In genomic region chr7:1457949-1458675, GRCh38 we compare ENCODE assay signal across 9 cellular contexts. TPM values are rescaled to one million over a fixed set of nuclear protein-coding genes. Genes with fewer than 3 reads are reported as not detected.
A peak's percentile ranks its signal among the peaks of the same experiment; 100 is the strongest.
DNase-seq lines count a peak whose midpoint lies in the region; ATAC-seq, FAIRE-seq and TF ChIP-seq lines count a peak whose summit lies in the region.
"Had no signal": no experiment of that assay in that cellular context is flagged by ENCODE, and none has a peak within 500 bp of the region (broad histone marks: within the 10 kb centered on the region; RNA-seq: fewer than 3 reads in every experiment).

No MANE protein-coding gene starts in this region.

- peak overlapping the region; percentile 79 for H3K27ac ChIP-seq in keratinocyte (ENCODE audit: control insufficient read depth, insufficient read depth, low read length)
- peak overlapping the region; percentile 46 to 69 (median 66) for H3K27ac ChIP-seq in thyroid gland

- no peak for FAIRE-seq in keratinocyte (lab: Jason Lieb, UNC)
- FAIRE-seq: G401.6 had no signal

- no peaks in the 10 kb centered on the region for H3K9me1 ChIP-seq in keratinocyte (ENCODE audit: control insufficient read depth, extremely low read depth, insufficient read depth, low read length)

- WGBS in thyroid gland, 2 donors: 20 to 49% methylated on average over 2 to 10 of the region's 23 CpGs

- H3K36me3 ChIP-seq in keratinocyte (ENCODE audit: control insufficient read depth in 2 of 2, extremely low read depth in 1 of 2, insufficient read depth in 2 of 2, low read length in 2 of 2): no peaks in the 10 kb centered on the region
- no peaks in the 10 kb centered on the region for H3K36me3 ChIP-seq in thyroid gland

- H3K27ac Mint-ChIP-seq in activated T-cell treated with anti-CD3 and anti-CD28 coated beads, Interleukin-2, amount 50 U/mL, for 24 hours: no peak overlapping the region
- no peak overlapping the region for H3K27ac Mint-ChIP-seq in activated naive CD8-positive, alpha-beta T cell

- H3K9ac ChIP-seq in keratinocyte (ENCODE audit: control insufficient read depth, extremely low read depth, insufficient read depth, low read length): peak overlapping the region; percentile 85

- intact Hi-C loops in thyroid gland (cut with DNase I): no loop called here

- dilution Hi-C loops in keratinocyte (cut with MboI; ENCODE audit: extremely low pct_ligation_motif_present, low sequenced_read_pairs): no loop called here

- H3K4me1 Mint-ChIP-seq in activated T-cell treated with anti-CD3 and anti-CD28 coated beads, Interleukin-2, amount 50 U/mL, for 24 hours (ENCODE audit: low read depth): peaks cover 12% of the 10 kb centered on the region
- peaks cover 17% of the 10 kb centered on the region for H3K4me1 Mint-ChIP-seq in activated naive CD8-positive, alpha-beta T cell (ENCODE audit: low read depth)

- peak overlapping the region; percentile 26 for H3K4me3 Mint-ChIP-seq in activated T-cell treated with anti-CD3 and anti-CD28 coated beads, Interleukin-2, amount 50 U/mL, for 24 hours
- H3K4me3 Mint-ChIP-seq in activated naive CD8-positive, alpha-beta T cell: peak overlapping the region; percentile 74

- H3K4me1 ChIP-seq in keratinocyte (ENCODE audit: control insufficient read depth, extremely low read depth, insufficient read depth, low read length) (peaks cover 56% of the 10 kb centered on the region), thyroid gland (peaks cover 24 to 62% of the 10 kb centered on the region in 2 donors)

- H3K9me3 ChIP-seq in keratinocyte (ENCODE audit: control insufficient read depth, low read depth, low read length) (no peaks in the 10 kb centered on the region), thyroid gland (no peaks in the 10 kb centered on the region)

- TF ChIP-seq POLR2A in thyroid gland (IDR thresholded peaks at IDR 0.05): no peak

- TF ChIP-seq CTCF in keratinocyte (optimal IDR thresholded peaks at IDR 0.05 in 1 of 3, IDR thresholded peaks at IDR 0.05 in 1 of 3, conservative IDR thresholded peaks at IDR 0.05 in 1 of 3; ENCODE audit: extremely low read depth in 1 of 3, insufficient read depth in 2 of 3, low read length in 3 of 3): no peak
- TF ChIP-seq CTCF in thyroid gland (IDR thresholded peaks at IDR 0.05): no peak

- peak overlapping the region; percentile 96 for H3K4me2 ChIP-seq in keratinocyte (ENCODE audit: control insufficient read depth, extremely low read depth, insufficient read depth, low read depth, low read length)

- no peaks in the 10 kb centered on the region for H3K9me3 Mint-ChIP-seq in activated T-cell treated with anti-CD3 and anti-CD28 coated beads, Interleukin-2, amount 50 U/mL, for 24 hours
- H3K9me3 Mint-ChIP-seq in activated naive CD8-positive, alpha-beta T cell (ENCODE audit: low read depth): no peaks in the 10 kb centered on the region

- no peak for ATAC-seq in GM21528 (IDR thresholded peaks at IDR 0.05; ENCODE audit: low FRiP score, unreplicated experiment)

- no peak overlapping the region for H2AFZ ChIP-seq in keratinocyte (ENCODE audit: control insufficient read depth, low read length)

- peaks cover 44% of the 10 kb centered on the region for H3K79me2 ChIP-seq in keratinocyte (ENCODE audit: control insufficient read depth, insufficient read depth, low read length)

- no peaks in the 10 kb centered on the region for H3K27me3 Mint-ChIP-seq in activated T-cell treated with anti-CD3 and anti-CD28 coated beads, Interleukin-2, amount 50 U/mL, for 24 hours
- no peaks in the 10 kb centered on the region for H3K27me3 Mint-ChIP-seq in activated naive CD8-positive, alpha-beta T cell

- H4K20me1 ChIP-seq in keratinocyte (ENCODE audit: control insufficient read depth, extremely low read depth, insufficient read depth, low read length): peaks cover 3% of the 10 kb centered on the region

- no peak for DNase-seq in activated T-cell treated with anti-CD3 and anti-CD28 coated beads, Interleukin-2, amount 50 U/mL, for 24 hours
- DNase-seq in activated T-cell treated with anti-CD3 and anti-CD28 coated beads for 4 hours (no peak), keratinocyte (ENCODE audit: low read depth, low spot score) (no peak), thyroid gland (no peak), D341Med (ENCODE audit: low spot score) (no peak), pons (ENCODE audit: low spot score) (no peak)

- H3K36me3 Mint-ChIP-seq in activated T-cell treated with anti-CD3 and anti-CD28 coated beads, Interleukin-2, amount 50 U/mL, for 24 hours (ENCODE audit: low read depth): no peaks in the 10 kb centered on the region
- H3K36me3 Mint-ChIP-seq in activated naive CD8-positive, alpha-beta T cell: no peaks in the 10 kb centered on the region

- H3K27me3 ChIP-seq in keratinocyte (ENCODE audit: control insufficient read depth, extremely low read depth, insufficient read depth, low read length) (no peaks in the 10 kb centered on the region), thyroid gland (no peaks in the 10 kb centered on the region)

- H3K4me3 ChIP-seq in keratinocyte (ENCODE audit: control insufficient read depth in 2 of 3, extremely low read depth in 1 of 3, insufficient read depth in 2 of 3, low read depth in 1 of 3, low read length in 3 of 3) (peak overlapping the region; percentile 81 to 86 (median 84)), thyroid gland (replicated peaks in 1 of 3) (peak overlapping the region in 2 of 3 donors; percentile 75 to 91)

RNA-seq across cellular contexts. Expression of gene MICALL2, which starts 1.2 kb away (rescaled TPM):
- 10.4 to 24.5 TPM (median 11.7 TPM) in 3 replicates for polyA plus RNA-seq in keratinocyte
- 28.1 TPM for polyA plus RNA-seq in keratinocyte (2011; ENCODE audit: low read depth)
- polyA plus RNA-seq in keratinocyte (2011; cell fraction: cytosol; rRNA removed): 2.8 and 8.9 TPM in 2 replicates
- 72.6 and 111 TPM in 2 replicates for polyA plus RNA-seq in keratinocyte (2011; cell fraction: nucleus; rRNA removed)
- polyA plus RNA-seq in keratinocyte (2012; ENCODE audit: low replicate concordance): 17.4 and 20.1 TPM in 2 replicates
- 10.1 to 23.3 TPM (median 22.6 TPM) in 3 replicates for polyA minus RNA-seq in keratinocyte
- 18.8 TPM for polyA minus RNA-seq in keratinocyte (2011; cell fraction: cytosol; rRNA and poly(A)+ RNA removed)
- 34.1 and 38.5 TPM in 2 replicates for polyA minus RNA-seq in keratinocyte (2011; cell fraction: nucleus; rRNA and poly(A)+ RNA removed)
- total RNA-seq in thyroid gland: 10 to 100 TPM; 10.0 to 16.6 (median 14.3) TPM

RNA-seq across cellular contexts. Expression of gene INTS1, which starts 46.1 kb away (rescaled TPM):
- polyA plus RNA-seq in keratinocyte: 10.6 to 18.0 TPM (median 14.3 TPM) in 3 replicates
- 10.9 TPM for polyA plus RNA-seq in keratinocyte (2011; ENCODE audit: low read depth)
- polyA plus RNA-seq in keratinocyte (2011; cell fraction: cytosol; rRNA removed): 8.1 and 24.4 TPM in 2 replicates
- 51.1 and 79.6 TPM in 2 replicates for polyA plus RNA-seq in keratinocyte (2011; cell fraction: nucleus; rRNA removed)
- 35.3 and 50.3 TPM in 2 replicates for polyA plus RNA-seq in keratinocyte (2012; ENCODE audit: low replicate concordance)
- polyA minus RNA-seq in keratinocyte: 23.9 to 68.4 TPM (median 27.1 TPM) in 3 replicates
- 87.1 TPM for polyA minus RNA-seq in keratinocyte (2011; cell fraction: cytosol; rRNA and poly(A)+ RNA removed)
- polyA minus RNA-seq in keratinocyte (2011; cell fraction: nucleus; rRNA and poly(A)+ RNA removed): 61.0 and 78.5 TPM in 2 replicates
- total RNA-seq in thyroid gland: 10 to 100 TPM; 34.5 to 72.3 (median 65.5) TPM
